Comparison of ENCODE assay signal across 12 cellular contexts in genomic region chr6:12114055-12114503, GRCh38.
DNase-seq lines count a peak whose midpoint lies in the region; FAIRE-seq and TF ChIP-seq lines count a peak whose summit lies in the region.
"Had no signal": no experiment of that assay in that cellular context is flagged by ENCODE, and none has a peak within 500 bp of the region (broad histone marks: within the 10 kb centered on the region; RNA-seq: fewer than 3 reads in every experiment).

No MANE protein-coding gene starts in this region.

- TF ChIP-seq POLR2A in GM12892 (IDR thresholded peaks at IDR 0.05; ENCODE audit: low read depth, low read length) = 0 out of 2 replicates have a peak, but pooled peaks have one; percentile 6

- H3K9me3 Mint-ChIP-seq in HFFc6 = peaks cover 11% of the 10 kb centered on the region
- H3K9me3 Mint-ChIP-seq in activated naive CD8-positive, alpha-beta T cell treated with anti-CD3 and anti-CD28 coated beads for 36 hours = peaks cover 15% of the 10 kb centered on the region

- DNase-seq in GM12892 (ENCODE audit: insufficient read length) = no peak
- no peak for DNase-seq in HFFc6
- DNase-seq in activated naive CD8-positive, alpha-beta T cell treated with anti-CD3 and anti-CD28 coated beads for 36 hours = no peak
- no peak for DNase-seq in G401 (ENCODE audit: low spot score)
- DNase-seq in SJCRH30 = no peak
- DNase-seq in NCI-H2029 treated with DMSO at 0.1 percent for 48 hours (lab: John Stamatoyannopoulos, UW) = no peak
- no peak for DNase-seq in HK-2 (ENCODE audit: unreplicated experiment)
- DNase-seq: activated effector memory CD4-positive, alpha-beta T cell treated with anti-CD3 and anti-CD28 coated beads, Interleukin-2, amount 50 U/mL, for 16 hours; NCI-H146; NCI-H774 had no signal

- H3K4me3 Mint-ChIP-seq in HFFc6 = peak overlapping the region; percentile 22; the same call in 1 of the 2 replicates
- H3K4me3 Mint-ChIP-seq in activated naive CD8-positive, alpha-beta T cell treated with anti-CD3 and anti-CD28 coated beads for 36 hours = peak overlapping the region; percentile 8

- FAIRE-seq in GM12892 (lab: Jason Lieb, UNC) = peak; percentile 5

- no peaks in the 10 kb centered on the region for H4K20me1 ChIP-seq in BLaER1 treated with 17β-estradiol and CSF1 and Interleukin-3, amounts not matched to agents 10 nM and 100 nM

- peaks cover 15 to 32% (median 23%) of the 10 kb centered on the region in 11 experiments for H3K9me3 ChIP-seq in BLaER1 treated with 17β-estradiol and CSF1 and Interleukin-3, amounts not matched to agents 10 nM and 100 nM (replicated peaks in 1 of 11)
- H3K9me3 ChIP-seq in SJCRH30 (replicated peaks) = no peaks in the 10 kb centered on the region

- peaks cover 30% of the 10 kb centered on the region for H3K36me3 Mint-ChIP-seq in HFFc6 (ENCODE audit: low read depth)
- peaks cover 65% of the 10 kb centered on the region for H3K36me3 Mint-ChIP-seq in activated naive CD8-positive, alpha-beta T cell treated with anti-CD3 and anti-CD28 coated beads for 36 hours

- TF ChIP-seq CTCF in HFFc6 (IDR thresholded peaks at IDR 0.05) = no peak

- peaks cover 4 to 55% (median 18%) of the 10 kb centered on the region in 11 experiments; a peak in 16 of 22 replicates for H3K36me3 ChIP-seq in BLaER1 treated with 17β-estradiol and CSF1 and Interleukin-3, amounts not matched to agents 10 nM and 100 nM
- H3K36me3 ChIP-seq in SJCRH30 = no peaks in the 10 kb centered on the region

- in situ Hi-C loops in G401 (cut with HindIII; ENCODE audit: low sequenced_read_pairs) = no loop called here

- H3K27me3 Mint-ChIP-seq in HFFc6 (ENCODE audit: insufficient read depth) = peaks cover 3% of the 10 kb centered on the region; the same call in 1 of the 2 replicates
- no peaks in the 10 kb centered on the region for H3K27me3 Mint-ChIP-seq in activated naive CD8-positive, alpha-beta T cell treated with anti-CD3 and anti-CD28 coated beads for 36 hours

- H3K4me1 ChIP-seq in BLaER1 treated with 17β-estradiol and CSF1 and Interleukin-3, amounts not matched to agents 10 nM and 100 nM = peaks cover 8 to 25% (median 15%) of the 10 kb centered on the region in 10 experiments; a peak in 18 of 20 replicates
- H3K4me1 ChIP-seq in SJCRH30 = no peaks in the 10 kb centered on the region
- H3K4me1 ChIP-seq: esophagus muscularis mucosa had no signal

- peaks cover 28% of the 10 kb centered on the region for H3K4me1 Mint-ChIP-seq in HFFc6 (ENCODE audit: low read depth)
- H3K4me1 Mint-ChIP-seq in activated naive CD8-positive, alpha-beta T cell treated with anti-CD3 and anti-CD28 coated beads for 36 hours = peaks cover 51% of the 10 kb centered on the region

- peak overlapping the region in 2 of 11 experiments; percentile 22 to 30; a peak in 1 of 22 replicates for H3K27ac ChIP-seq in BLaER1 treated with 17β-estradiol and CSF1 and Interleukin-3, amounts not matched to agents 10 nM and 100 nM
- no peak overlapping the region for H3K27ac ChIP-seq in SJCRH30
- H3K27ac ChIP-seq: esophagus muscularis mucosa had no signal

- H3K4me3 ChIP-seq in BLaER1 treated with 17β-estradiol and CSF1 and Interleukin-3, amounts not matched to agents 10 nM and 100 nM = no peak overlapping the region
- no peak overlapping the region for H3K4me3 ChIP-seq in SJCRH30
- H3K4me3 ChIP-seq: esophagus muscularis mucosa had no signal

- no peaks in the 10 kb centered on the region for H3K27me3 ChIP-seq in BLaER1 treated with 17β-estradiol and CSF1 and Interleukin-3, amounts not matched to agents 10 nM and 100 nM
- no peaks in the 10 kb centered on the region for H3K27me3 ChIP-seq in SJCRH30
- H3K27me3 ChIP-seq: esophagus muscularis mucosa had no signal

- peak overlapping the region; percentile 91 for H3K27ac Mint-ChIP-seq in HFFc6
- peak overlapping the region; percentile 73 for H3K27ac Mint-ChIP-seq in activated naive CD8-positive, alpha-beta T cell treated with anti-CD3 and anti-CD28 coated beads for 36 hours

- H3K4me2 ChIP-seq in BLaER1 treated with 17β-estradiol and CSF1 and Interleukin-3, amounts not matched to agents 10 nM and 100 nM = peak overlapping the region in 9 of 11 experiments; percentile 0 to 63 (median 19); a peak in 5 of 22 replicates

- H3K9ac ChIP-seq in BLaER1 treated with 17β-estradiol and CSF1 and Interleukin-3, amounts not matched to agents 10 nM and 100 nM = no peak overlapping the region
